In genomic region chr10:36888925-36889573, GRCh38 we compare ENCODE assay signal across 8 cellular contexts.
DNase-seq lines count a peak whose midpoint lies in the region; ATAC-seq and TF ChIP-seq lines count a peak whose summit lies in the region.

No MANE protein-coding gene starts in this region.

- no peak overlapping the region for H3K56ac ChIP-seq in mesendoderm (ENCODE audit: low read length)

- H3K79me2 ChIP-seq in OCI-LY7 (ENCODE audit: insufficient read depth, low read depth, low read length) (no peaks in the 10 kb centered on the region), mesendoderm (ENCODE audit: control insufficient read depth, insufficient read depth, low read length) (no peaks in the 10 kb centered on the region)

- no peaks in the 10 kb centered on the region for H4K20me1 ChIP-seq in OCI-LY7 (ENCODE audit: insufficient read depth, low read length)

- no peak overlapping the region for H3K9ac ChIP-seq in mesendoderm (ENCODE audit: low read length)

- ATAC-seq in GM18505 (IDR thresholded peaks at IDR 0.05; ENCODE audit: unreplicated experiment) (peak; percentile 75), HG03097 (IDR thresholded peaks at IDR 0.05; ENCODE audit: low FRiP score, unreplicated experiment) (peak; percentile 74)
- peak; percentile 52 to 53 for ATAC-seq in activated naive CD4-positive, alpha-beta T cell treated with anti-CD3 and anti-CD28 coated beads, Interleukin-2, amount 50 U/mL, for 72 hours

- no peak overlapping the region for H2AK5ac ChIP-seq in mesendoderm (ENCODE audit: low read length)

- H3K9me3 ChIP-seq in A673 (ENCODE audit: low read depth, low read length, poor library complexity, severe bottlenecking): no peaks in the 10 kb centered on the region
- no peaks in the 10 kb centered on the region for H3K9me3 ChIP-seq in OCI-LY7 (ENCODE audit: low read length)

- no CpG with 5 or more reads among the region's 6 CpGs for WGBS in mesendoderm (ENCODE audit: extremely low coverage, insufficient coverage, low lambda C conversion rate)

- H3K79me1 ChIP-seq in mesendoderm (ENCODE audit: low read length): no peaks in the 10 kb centered on the region

- H3K36me3 ChIP-seq in A673 (ENCODE audit: insufficient read depth, low read length, poor library complexity, severe bottlenecking) (no peaks in the 10 kb centered on the region), OCI-LY7 (ENCODE audit: insufficient read depth, low read length) (no peaks in the 10 kb centered on the region), mesendoderm (ENCODE audit: control insufficient read depth, insufficient read depth, low read length) (no peaks in the 10 kb centered on the region)

- CTCF ChIA-PET in A673 (lab: Charles Lee): no interaction called here
- CTCF ChIA-PET in OCI-LY7 (lab: Charles Lee; ENCODE audit: unreplicated experiment): no interaction called here

- H2AFZ ChIP-seq in OCI-LY7 (ENCODE audit: low read length): 0 out of 2 replicates have a peak overlapping the region, but pooled peaks have one; percentile 44

- no peak overlapping the region for H3K4me2 ChIP-seq in OCI-LY7 (ENCODE audit: low read length)
- no peak overlapping the region for H3K4me2 ChIP-seq in mesendoderm (ENCODE audit: low read length)

- no peaks in the 10 kb centered on the region for H3K9me3 Mint-ChIP-seq in activated naive CD4-positive, alpha-beta T cell treated with anti-CD3 and anti-CD28 coated beads, Interleukin-2, amount 50 U/mL, for 72 hours

- H3K9me2 ChIP-seq in OCI-LY7 (ENCODE audit: insufficient read depth, low read length): no peaks in the 10 kb centered on the region

- DNase-seq in A673 (ENCODE audit: low spot score) (peak; percentile 75), OCI-LY7 (ENCODE audit: low spot score) (peak; percentile 74), mesendoderm (peak; percentile 74), coronary artery (ENCODE audit: low spot score) (no peak), T-helper 9 cell (no peak)
- peak in 1 of 2 donors; percentile 56 for DNase-seq in activated naive CD4-positive, alpha-beta T cell treated with anti-CD3 and anti-CD28 coated beads, Interleukin-2, amount 50 U/mL, for 72 hours (ENCODE audit: low spot score in 2 of 2)

- H2BK15ac ChIP-seq in mesendoderm (replicated peaks; ENCODE audit: low read depth): no peak overlapping the region

- H3K23ac ChIP-seq in mesendoderm (ENCODE audit: low read length): no peak overlapping the region

- no peaks in the 10 kb centered on the region for H3K36me3 Mint-ChIP-seq in activated naive CD4-positive, alpha-beta T cell treated with anti-CD3 and anti-CD28 coated beads, Interleukin-2, amount 50 U/mL, for 72 hours

- H3K27ac Mint-ChIP-seq in activated naive CD4-positive, alpha-beta T cell treated with anti-CD3 and anti-CD28 coated beads, Interleukin-2, amount 50 U/mL, for 72 hours: no peak overlapping the region

- H3K27ac ChIP-seq in A673 (ENCODE audit: low read depth, low read length, poor library complexity, severe bottlenecking) (no peak overlapping the region), OCI-LY7 (ENCODE audit: low read depth, low read length, poor library complexity, severe bottlenecking) (no peak overlapping the region), mesendoderm (ENCODE audit: low read depth, low read length) (no peak overlapping the region), coronary artery (no peak overlapping the region)

- no peak overlapping the region for H2BK5ac ChIP-seq in mesendoderm (ENCODE audit: low read length)

- no peak overlapping the region for H3K18ac ChIP-seq in mesendoderm (ENCODE audit: low read length)

- TF ChIP-seq CTCF in A673 (conservative IDR thresholded peaks at IDR 0.05; ENCODE audit: low read depth, low read length) (peak; percentile 63), OCI-LY7 (conservative IDR thresholded peaks at IDR 0.05; ENCODE audit: low read length) (peak; percentile 91), coronary artery (IDR thresholded peaks at IDR 0.05) (no peak)

- BruUV-seq in A673 (replicated peaks; lab: Mats Ljungman, UMichigan): no TSS peak
- BruUV-seq in OCI-LY7 (replicated peaks; lab: Mats Ljungman, UMichigan): no TSS peak

- no peak overlapping the region for H3K4me3 ChIP-seq in A673 (ENCODE audit: low read depth, low read length, poor library complexity, severe bottlenecking)
- H3K4me3 ChIP-seq in OCI-LY7 (ENCODE audit: low read depth, low read length, poor library complexity, severe bottlenecking): no peak overlapping the region
- H3K4me3 ChIP-seq in mesendoderm (ENCODE audit: low read length): no peak overlapping the region
- H3K4me3 ChIP-seq in coronary artery: no peak overlapping the region

- TF ChIP-seq POLR2A in GM18505 (IDR thresholded peaks at IDR 0.05; ENCODE audit: borderline replicate concordance, extremely low read depth, insufficient read depth, insufficient read length): no peak

- no peak overlapping the region for H2BK120ac ChIP-seq in mesendoderm (ENCODE audit: low read depth, low read length)

- H3K4me1 ChIP-seq in A673 (ENCODE audit: insufficient read depth, low read length, poor library complexity, severe bottlenecking): no peaks in the 10 kb centered on the region
- peaks cover 4% of the 10 kb centered on the region for H3K4me1 ChIP-seq in OCI-LY7 (ENCODE audit: insufficient read depth, low read length, poor library complexity, severe bottlenecking)
- no peaks in the 10 kb centered on the region for H3K4me1 ChIP-seq in mesendoderm (ENCODE audit: control insufficient read depth, low read depth, low read length)

- H3K27me3 ChIP-seq in A673 (replicated peaks; ENCODE audit: insufficient read depth, low read depth, low read length, poor library complexity) (no peaks in the 10 kb centered on the region), mesendoderm (ENCODE audit: insufficient read depth, low read length, poor library complexity) (no peaks in the 10 kb centered on the region)

- no peak overlapping the region for H3K4ac ChIP-seq in mesendoderm (ENCODE audit: low read depth, low read length)

- POLR2A ChIA-PET in A673 (lab: Charles Lee; ENCODE audit: low non-redundant PET): no interaction called here
- POLR2A ChIA-PET in OCI-LY7 (lab: Charles Lee): interaction anchor here (0.5 to 1.0 kb wide), 3 partner anchors 19 to 1364 kb away, joined by 3 to 4 read pairs (median 4); no protein-coding TSS in a partner anchor

- no peak overlapping the region for H4K8ac ChIP-seq in mesendoderm (ENCODE audit: low read depth, low read length)

- intact Hi-C loops in A673 (cut with micrococcal nuclease; ENCODE audit: unreplicated experiment) (loop anchor here (10.0 kb wide), 1 partner anchor 1764 kb away; the partner anchor contains the start of gene CREM), OCI-LY7 (cut with micrococcal nuclease; ENCODE audit: unreplicated experiment) (loop anchor here (10.0 kb wide), 3 partner anchors 604 to 1654 kb away; no protein-coding TSS in a partner anchor)

- H4K5ac ChIP-seq in mesendoderm (ENCODE audit: low read length): no peak overlapping the region

Comparison
In these comparisons a context has a peak if more than half of its experiments do, and no peak if none do; other contexts are left out.
1. DNase-seq: peak in A673 (single experiment), OCI-LY7 (single experiment) and mesendoderm (single experiment); none in coronary artery (single experiment) and T-helper 9 cell (single experiment).
2. Peak in every context shown above with its lines, with median percentiles within 50 percentile points of each other: ATAC-seq.